ENCODE assay signal across 8 cellular contexts in genomic region chr22:28822930-28823481, GRCh38. TPM values are rescaled to one million over a fixed set of nuclear protein-coding genes. Genes with fewer than 3 reads are reported as not detected.
DNase-seq lines count a peak whose midpoint lies in the region; ATAC-seq and TF ChIP-seq lines count a peak whose summit lies in the region.

No MANE protein-coding gene starts in this region.

- no peaks in the 10 kb centered on the region for H3K27me3 ChIP-seq in stomach

- no peak for TF ChIP-seq CTCF in stomach (IDR thresholded peaks at IDR 0.05)
- TF ChIP-seq CTCF in GM13977 (IDR thresholded peaks at IDR 0.05; ENCODE audit: extremely low read depth, insufficient read depth, missing control alignments) = no peak

- H3K4me1 ChIP-seq in stomach = peaks cover 23 to 58% (median 45%) of the 10 kb centered on the region in 4 donors

- TF ChIP-seq EP300 in stomach (IDR thresholded peaks at IDR 0.05) = no peak

- TF ChIP-seq POLR2A in stomach (IDR thresholded peaks at IDR 0.05) = no peak

- no peak overlapping the region for H3K4me3 ChIP-seq in stomach

- no peaks in the 10 kb centered on the region for H3K27me3 Mint-ChIP-seq in activated T-cell treated with anti-CD3 and anti-CD28 coated beads, Interleukin-2, amount 50 U/mL, for 72 hours (ENCODE audit: low read depth)
- no peaks in the 10 kb centered on the region for H3K27me3 Mint-ChIP-seq in effector memory CD8-positive, alpha-beta T cell

- no peaks in the 10 kb centered on the region for H3K9me3 Mint-ChIP-seq in activated T-cell treated with anti-CD3 and anti-CD28 coated beads, Interleukin-2, amount 50 U/mL, for 72 hours
- H3K9me3 Mint-ChIP-seq in effector memory CD8-positive, alpha-beta T cell = no peaks in the 10 kb centered on the region

- peaks cover 0 to 1% of the 10 kb centered on the region in 2 donors for H3K36me3 Mint-ChIP-seq in activated T-cell treated with anti-CD3 and anti-CD28 coated beads, Interleukin-2, amount 50 U/mL, for 72 hours (ENCODE audit: insufficient read depth in 2 of 2)
- peaks cover 4% of the 10 kb centered on the region for H3K36me3 Mint-ChIP-seq in effector memory CD8-positive, alpha-beta T cell (ENCODE audit: insufficient read depth)

- WGBS in stomach, 5 donors = 26 to 59% (median 43%) methylated on average over 2 of the region's 2 CpGs

- in situ Hi-C loops in GM13977 (cut with MboI; ENCODE audit: low pct_unique_long_range_greater_than_20kb, low sequenced_read_pairs, unreplicated experiment) = loop anchor here (10.0 kb wide), 1 partner anchor 218 kb away; no protein-coding TSS in a partner anchor

- ATAC-seq in activated T-cell treated with anti-CD3 and anti-CD28 coated beads, Interleukin-2, amount 50 U/mL, for 72 hours (replicated peaks in 1 of 2) = peak; percentile 39 to 59
- peak; percentile 77 for ATAC-seq in effector memory CD8-positive, alpha-beta T cell (replicated peaks)
- ATAC-seq in GM18498 (IDR thresholded peaks at IDR 0.05; ENCODE audit: unreplicated experiment) = no peak

- H3K27ac Mint-ChIP-seq in activated T-cell treated with anti-CD3 and anti-CD28 coated beads, Interleukin-2, amount 50 U/mL, for 72 hours = no peak overlapping the region
- H3K27ac Mint-ChIP-seq in effector memory CD8-positive, alpha-beta T cell = peak overlapping the region in 1 of 2 donors; percentile 44

- H3K9me3 ChIP-seq in stomach = no peaks in the 10 kb centered on the region

- H3K4me3 Mint-ChIP-seq in activated T-cell treated with anti-CD3 and anti-CD28 coated beads, Interleukin-2, amount 50 U/mL, for 72 hours = peak overlapping the region; percentile 10 to 31
- no peak overlapping the region for H3K4me3 Mint-ChIP-seq in effector memory CD8-positive, alpha-beta T cell

- no peak for DNase-seq in activated T-cell treated with anti-CD3 and anti-CD28 coated beads, Interleukin-2, amount 50 U/mL, for 72 hours
- DNase-seq in activated T-cell treated with anti-CD3 and anti-CD28 coated beads, Interleukin-2, amount 50 U/mL, for 1 hour = no peak
- DNase-seq in NCI-H510A (lab: John Stamatoyannopoulos, UW) (peak; percentile 59), stomach (peak; percentile 55), substantia nigra (lab: John Stamatoyannopoulos, UW) (no peak), GM13977 (ENCODE audit: low spot score) (no peak)
- DNase-seq in effector memory CD8-positive, alpha-beta T cell = no peak

- H3K36me3 ChIP-seq in stomach = peaks cover 0 to 4% (median 0%) of the 10 kb centered on the region in 4 donors

- H3K27ac ChIP-seq in stomach (peak overlapping the region; percentile 59 to 90 (median 87)), substantia nigra (ENCODE audit: low read depth, low read length, poor library complexity, severe bottlenecking) (no peak overlapping the region)

- H3K4me1 Mint-ChIP-seq in activated T-cell treated with anti-CD3 and anti-CD28 coated beads, Interleukin-2, amount 50 U/mL, for 72 hours (ENCODE audit: low read depth) = peaks cover 61% of the 10 kb centered on the region
- H3K4me1 Mint-ChIP-seq in effector memory CD8-positive, alpha-beta T cell (ENCODE audit: low read depth in 2 of 2) = peaks cover 29 to 34% of the 10 kb centered on the region in 2 donors

- intact Hi-C loops in stomach (cut with DNase I; ENCODE audit: low total_unique reads) = no loop called here

RNA-seq across cellular contexts. Expression of gene XBP1, which starts 22.6 kb away (rescaled TPM):
- total RNA-seq in activated T-cell treated with anti-CD3 and anti-CD28 coated beads, Interleukin-2, amount 50 U/mL, for 72 hours = 100 to 1,000 TPM; 205 to 209 TPM
- 100 to 1,000 TPM; 134 to 612 (median 387) TPM for total RNA-seq in stomach
- polyA plus RNA-seq in stomach = 100 to 1,000 TPM; 193 to 230 (median 214) TPM

RNA-seq across cellular contexts. Expression of gene CCDC117, which starts 50.5 kb away (rescaled TPM):
- total RNA-seq in activated T-cell treated with anti-CD3 and anti-CD28 coated beads, Interleukin-2, amount 50 U/mL, for 72 hours = 10 to 100 TPM; 24.0 to 26.9 TPM
- total RNA-seq in stomach = 10 to 100 TPM; 11.7 to 28.6 (median 16.2) TPM
- 10 to 100 TPM in 2 of 3 donors, 1 to 10 TPM in 1; 7.1 to 15.1 (median 10.1) TPM for polyA plus RNA-seq in stomach

Comparison
In these comparisons a context has a peak if more than half of its experiments do, and no peak if none do; other contexts are left out.
1. DNase-seq: peak in NCI-H510A (single experiment) and stomach (single experiment); none in activated T-cell treated with anti-CD3 and anti-CD28 coated beads, Interleukin-2, amount 50 U/mL, for 72 hours (0 of 2), activated T-cell treated with anti-CD3 and anti-CD28 coated beads, Interleukin-2, amount 50 U/mL, for 1 hour (single experiment), effector memory CD8-positive, alpha-beta T cell (0 of 3), substantia nigra (0 of 49) and GM13977 (single experiment).
2. H3K4me3 Mint-ChIP-seq: peak in activated T-cell treated with anti-CD3 and anti-CD28 coated beads, Interleukin-2, amount 50 U/mL, for 72 hours (2 of 2); none in effector memory CD8-positive, alpha-beta T cell (0 of 2).